In genomic region chrX:124860736-124861135, GRCh38 we compare ENCODE assay signal across 1 cellular context.
TF ChIP-seq lines count a peak whose summit lies in the region.

No MANE protein-coding gene starts in this region.

TF ChIP-seq in K562, 482 proteins besides CTCF, POLR2A, EP300 and RAD21 (continued from another document and continues in another):
- TF ChIP-seq ZNF707 (CRISPR knock-in tag; conservative IDR thresholded peaks at IDR 0.05) (no peak), ZNF766 (CRISPR knock-in tag; conservative IDR thresholded peaks at IDR 0.05) (peak; percentile 79), SLC30A9 (CRISPR knock-in tag; IDR thresholded peaks at IDR 0.05) (no peak), SMARCA4 (IDR thresholded peaks at IDR 0.05) (0 out of 2 replicates have a peak, but pooled peaks have one; percentile 30), MEIS2 (IDR thresholded peaks at IDR 0.05; ENCODE audit: partially characterized antibody) (peak; percentile 36), FIP1L1 (IDR thresholded peaks at IDR 0.05; ENCODE audit: low read depth, low read length, poor library complexity, severe bottlenecking) (no peak), SIRT6 (IDR thresholded peaks at IDR 0.05; ENCODE audit: low read depth, low read length) (no peak), SMAD1 (IDR thresholded peaks at IDR 0.05; ENCODE audit: low read depth, low read length, partially characterized antibody) (no peak), MGA (IDR thresholded peaks at IDR 0.05) (no peak), ZBED1 (IDR thresholded peaks at IDR 0.05) (no peak), HDAC3 (IDR thresholded peaks at IDR 0.05; ENCODE audit: borderline replicate concordance, partially characterized antibody) (no peak), ZNF165 (CRISPR knock-in tag; IDR thresholded peaks at IDR 0.05; ENCODE audit: borderline replicate concordance) (no peak), ZNF253 (CRISPR knock-in tag; conservative IDR thresholded peaks at IDR 0.05) (no peak), RREB1 (CRISPR knock-in tag; IDR thresholded peaks at IDR 0.05) (no peak), NELFE (IDR thresholded peaks at IDR 0.05; ENCODE audit: insufficient read depth, insufficient read length) (no peak), CREBBP (IDR thresholded peaks at IDR 0.05; ENCODE audit: low read depth, low read length) (no peak), ZNF146 (CRISPR knock-in tag; IDR thresholded peaks at IDR 0.05; ENCODE audit: unreplicated experiment) (no peak), EGR1 (conservative IDR thresholded peaks at IDR 0.05) (no peak), ZNF79 (CRISPR knock-in tag; IDR thresholded peaks at IDR 0.05; ENCODE audit: low read depth) (no peak), PHB2 (IDR thresholded peaks at IDR 0.05; ENCODE audit: low read depth) (no peak), ESRRB (CRISPR knock-in tag; IDR thresholded peaks at IDR 0.05; ENCODE audit: borderline replicate concordance) (no peak)
- TF ChIP-seq, protein P1, sequence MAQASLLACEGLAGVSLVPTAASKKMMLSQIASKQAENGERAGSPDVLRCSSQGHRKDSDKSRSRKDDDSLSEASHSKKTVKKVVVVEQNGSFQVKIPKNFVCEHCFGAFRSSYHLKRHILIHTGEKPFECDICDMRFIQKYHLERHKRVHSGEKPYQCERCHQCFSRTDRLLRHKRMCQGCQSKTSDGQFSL (CRISPR knock-in tag; IDR thresholded peaks at IDR 0.05): no peak
- TF ChIP-seq, protein P1 (tag; IDR thresholded peaks at IDR 0.05): no peak
- TF ChIP-seq, protein P2, sequence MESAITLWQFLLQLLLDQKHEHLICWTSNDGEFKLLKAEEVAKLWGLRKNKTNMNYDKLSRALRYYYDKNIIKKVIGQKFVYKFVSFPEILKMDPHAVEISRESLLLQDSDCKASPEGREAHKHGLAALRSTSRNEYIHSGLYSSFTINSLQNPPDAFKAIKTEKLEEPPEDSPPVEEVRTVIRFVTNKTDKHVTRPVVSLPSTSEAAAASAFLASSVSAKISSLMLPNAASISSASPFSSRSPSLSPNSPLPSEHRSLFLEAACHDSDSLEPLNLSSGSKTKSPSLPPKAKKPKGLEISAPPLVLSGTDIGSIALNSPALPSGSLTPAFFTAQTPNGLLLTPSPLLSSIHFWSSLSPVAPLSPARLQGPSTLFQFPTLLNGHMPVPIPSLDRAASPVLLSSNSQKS (CRISPR knock-in tag; IDR thresholded peaks at IDR 0.05): no peak
- TF ChIP-seq, protein P3, sequence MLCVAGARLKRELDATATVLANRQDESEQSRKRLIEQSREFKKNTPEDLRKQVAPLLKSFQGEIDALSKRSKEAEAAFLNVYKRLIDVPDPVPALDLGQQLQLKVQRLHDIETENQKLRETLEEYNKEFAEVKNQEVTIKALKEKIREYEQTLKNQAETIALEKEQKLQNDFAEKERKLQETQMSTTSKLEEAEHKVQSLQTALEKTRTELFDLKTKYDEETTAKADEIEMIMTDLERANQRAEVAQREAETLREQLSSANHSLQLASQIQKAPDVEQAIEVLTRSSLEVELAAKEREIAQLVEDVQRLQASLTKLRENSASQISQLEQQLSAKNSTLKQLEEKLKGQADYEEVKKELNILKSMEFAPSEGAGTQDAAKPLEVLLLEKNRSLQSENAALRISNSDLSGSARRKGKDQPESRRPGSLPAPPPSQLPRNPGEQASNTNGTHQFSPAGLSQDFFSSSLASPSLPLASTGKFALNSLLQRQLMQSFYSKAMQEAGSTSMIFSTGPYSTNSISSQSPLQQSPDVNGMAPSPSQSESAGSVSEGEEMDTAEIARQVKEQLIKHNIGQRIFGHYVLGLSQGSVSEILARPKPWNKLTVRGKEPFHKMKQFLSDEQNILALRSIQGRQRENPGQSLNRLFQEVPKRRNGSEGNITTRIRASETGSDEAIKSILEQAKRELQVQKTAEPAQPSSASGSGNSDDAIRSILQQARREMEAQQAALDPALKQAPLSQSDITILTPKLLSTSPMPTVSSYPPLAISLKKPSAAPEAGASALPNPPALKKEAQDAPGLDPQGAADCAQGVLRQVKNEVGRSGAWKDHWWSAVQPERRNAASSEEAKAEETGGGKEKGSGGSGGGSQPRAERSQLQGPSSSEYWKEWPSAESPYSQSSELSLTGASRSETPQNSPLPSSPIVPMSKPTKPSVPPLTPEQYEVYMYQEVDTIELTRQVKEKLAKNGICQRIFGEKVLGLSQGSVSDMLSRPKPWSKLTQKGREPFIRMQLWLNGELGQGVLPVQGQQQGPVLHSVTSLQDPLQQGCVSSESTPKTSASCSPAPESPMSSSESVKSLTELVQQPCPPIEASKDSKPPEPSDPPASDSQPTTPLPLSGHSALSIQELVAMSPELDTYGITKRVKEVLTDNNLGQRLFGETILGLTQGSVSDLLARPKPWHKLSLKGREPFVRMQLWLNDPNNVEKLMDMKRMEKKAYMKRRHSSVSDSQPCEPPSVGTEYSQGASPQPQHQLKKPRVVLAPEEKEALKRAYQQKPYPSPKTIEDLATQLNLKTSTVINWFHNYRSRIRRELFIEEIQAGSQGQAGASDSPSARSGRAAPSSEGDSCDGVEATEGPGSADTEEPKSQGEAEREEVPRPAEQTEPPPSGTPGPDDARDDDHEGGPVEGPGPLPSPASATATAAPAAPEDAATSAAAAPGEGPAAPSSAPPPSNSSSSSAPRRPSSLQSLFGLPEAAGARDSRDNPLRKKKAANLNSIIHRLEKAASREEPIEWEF (CRISPR knock-in tag; IDR thresholded peaks at IDR 0.05): no peak
- TF ChIP-seq, protein P4, sequence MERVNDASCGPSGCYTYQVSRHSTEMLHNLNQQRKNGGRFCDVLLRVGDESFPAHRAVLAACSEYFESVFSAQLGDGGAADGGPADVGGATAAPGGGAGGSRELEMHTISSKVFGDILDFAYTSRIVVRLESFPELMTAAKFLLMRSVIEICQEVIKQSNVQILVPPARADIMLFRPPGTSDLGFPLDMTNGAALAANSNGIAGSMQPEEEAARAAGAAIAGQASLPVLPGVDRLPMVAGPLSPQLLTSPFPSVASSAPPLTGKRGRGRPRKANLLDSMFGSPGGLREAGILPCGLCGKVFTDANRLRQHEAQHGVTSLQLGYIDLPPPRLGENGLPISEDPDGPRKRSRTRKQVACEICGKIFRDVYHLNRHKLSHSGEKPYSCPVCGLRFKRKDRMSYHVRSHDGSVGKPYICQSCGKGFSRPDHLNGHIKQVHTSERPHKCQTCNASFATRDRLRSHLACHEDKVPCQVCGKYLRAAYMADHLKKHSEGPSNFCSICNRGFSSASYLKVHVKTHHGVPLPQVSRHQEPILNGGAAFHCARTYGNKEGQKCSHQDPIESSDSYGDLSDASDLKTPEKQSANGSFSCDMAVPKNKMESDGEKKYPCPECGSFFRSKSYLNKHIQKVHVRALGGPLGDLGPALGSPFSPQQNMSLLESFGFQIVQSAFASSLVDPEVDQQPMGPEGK (CRISPR knock-in tag; IDR thresholded peaks at IDR 0.05; ENCODE audit: borderline replicate concordance): no peak
